In genomic region chr7:144331221-144331995, GRCh38 we compare ENCODE assay signal across 13 cellular contexts. TPM values are rescaled to one million over a fixed set of nuclear protein-coding genes. Genes with fewer than 3 reads are reported as not detected.
A peak's percentile ranks its signal among the peaks of the same experiment; 100 is the strongest.
DNase-seq lines count a peak whose midpoint lies in the region; ATAC-seq, FAIRE-seq and TF ChIP-seq lines count a peak whose summit lies in the region.
"Not testable (repeated sequence)": the region's sequence is repeated elsewhere in the genome, so short reads cannot be mapped to it uniquely, and the experiment has no call there.
"Had no signal": no experiment of that assay in that cellular context is flagged by ENCODE, and none has a peak within 500 bp of the region (broad histone marks: within the 10 kb centered on the region; RNA-seq: fewer than 3 reads in every experiment).

No MANE protein-coding gene starts in this region.

- not testable (repeated sequence) for H3K56ac ChIP-seq in H9 (ENCODE audit: insufficient read length, low read depth, low read length)

- H2BK15ac ChIP-seq in H9 (ENCODE audit: low read depth, low read length): not testable (repeated sequence)

- H3K4me3 Mint-ChIP-seq in CD4-positive, alpha-beta T cell; H9; T-helper 17 cell: not testable (repeated sequence)

- not testable (repeated sequence) for H3K79me1 ChIP-seq in H9 (ENCODE audit: insufficient read depth, low read depth, low read length, poor library complexity, severe bottlenecking)

- H3K4ac ChIP-seq in H9 (ENCODE audit: low read depth, low read length): not testable (repeated sequence)

- not testable (repeated sequence) for H3K4me3 ChIP-seq in body of pancreas

- CTCF ChIA-PET in CD4-positive, alpha-beta T cell (lab: Charles Lee): not testable (repeated sequence)

- FAIRE-seq in islet of Langerhans (lab: Jason Lieb, UNC): peak; percentile 98

- not testable (repeated sequence) for H2BK5ac ChIP-seq in H9 (ENCODE audit: insufficient read length, low read length)

- not testable (repeated sequence) for H2AFZ ChIP-seq in H9 (ENCODE audit: low read length)

- H3K79me2 ChIP-seq in H9 (ENCODE audit: insufficient read depth, low read length): not testable (repeated sequence)

- DNase-seq in CD4-positive, alpha-beta T cell; H9; T-helper 17 cell; body of pancreas; sciatic nerve (ENCODE audit: low spot score): not testable (repeated sequence)

- H3K9me3 Mint-ChIP-seq in CD4-positive, alpha-beta T cell; H9: not testable (repeated sequence)

- TF ChIP-seq CTCF in CD4-positive, alpha-beta T cell (IDR thresholded peaks at IDR 0.05); body of pancreas (IDR thresholded peaks at IDR 0.05): not testable (repeated sequence)
- 0 out of 3 replicates have a peak, but pooled peaks have one; percentile 13 for TF ChIP-seq CTCF in H9 (conservative IDR thresholded peaks at IDR 0.05)

- not testable (repeated sequence) for H3K27me3 Mint-ChIP-seq in CD4-positive, alpha-beta T cell; H9 (ENCODE audit: low read depth); T-helper 17 cell

- not testable (repeated sequence) for TF ChIP-seq POLR2A in body of pancreas (IDR thresholded peaks at IDR 0.05)

- not testable (repeated sequence) for H4K5ac ChIP-seq in H9 (ENCODE audit: insufficient read length, low read depth, low read length)

- H3K4me1 Mint-ChIP-seq in CD4-positive, alpha-beta T cell (ENCODE audit: low read depth); H9; T-helper 17 cell: not testable (repeated sequence)

- H3K23me2 ChIP-seq in H9 (ENCODE audit: insufficient read length, low read depth, low read length, poor library complexity, severe bottlenecking): not testable (repeated sequence)

- H3K27ac ChIP-seq in CD4-positive, alpha-beta T cell (ENCODE audit: low read depth, low read length); H9 (ENCODE audit: insufficient read length, low read depth, low read length); body of pancreas: not testable (repeated sequence)

- H2BK120ac ChIP-seq in H9 (ENCODE audit: low read depth, low read length, poor library complexity, severe bottlenecking): not testable (repeated sequence)

- not testable (repeated sequence) for H3K14ac ChIP-seq in H9 (ENCODE audit: insufficient read depth, low read length)

- not testable (repeated sequence) for H3K4me2 ChIP-seq in H9 (ENCODE audit: insufficient read depth, insufficient read length, low read length)

- H2AK5ac ChIP-seq in H9 (ENCODE audit: insufficient read length, low read length): not testable (repeated sequence)

- POLR2A ChIA-PET in CD4-positive, alpha-beta T cell (lab: Charles Lee): not testable (repeated sequence)

- H2BK20ac ChIP-seq in H9 (ENCODE audit: low read depth, low read length, poor library complexity, severe bottlenecking): not testable (repeated sequence)

- not testable (repeated sequence) for H3K27me3 ChIP-seq in CD4-positive, alpha-beta T cell (ENCODE audit: control insufficient read depth, insufficient read depth, low read length); H9 (ENCODE audit: insufficient read depth, low read length); body of pancreas

- intact Hi-C loops in CD4-positive, alpha-beta T cell (cut with DNase I, micrococcal nuclease); body of pancreas (cut with DNase I); sciatic nerve (cut with DNase I): not testable (repeated sequence)

- H4K20me1 ChIP-seq in H9 (ENCODE audit: control insufficient read depth, insufficient read depth, insufficient read length): not testable (repeated sequence)

- not testable (repeated sequence) for H3K9ac ChIP-seq in H9 (ENCODE audit: extremely low read depth, insufficient read length, low read length)

- not testable (repeated sequence) for H3T11ph ChIP-seq in H9 (ENCODE audit: low read length)

- H3K27ac Mint-ChIP-seq in CD4-positive, alpha-beta T cell; T-helper 17 cell: not testable (repeated sequence)
- peak overlapping the region in 1 of 3 experiments; percentile 25; a peak in 1 of 7 replicates for H3K27ac Mint-ChIP-seq in H9

- not testable (repeated sequence) for H4K91ac ChIP-seq in H9 (ENCODE audit: insufficient read length, low read depth, low read length)

- H3K23ac ChIP-seq in H9 (ENCODE audit: insufficient read length, low read depth, low read length): not testable (repeated sequence)

- not testable (repeated sequence) for H2BK12ac ChIP-seq in H9 (ENCODE audit: insufficient read length, low read depth, low read length)

- H3K4me1 ChIP-seq in H9 (ENCODE audit: insufficient read depth, low read length); body of pancreas: not testable (repeated sequence)

- H3K36me3 Mint-ChIP-seq in CD4-positive, alpha-beta T cell (ENCODE audit: low read depth); H9 (ENCODE audit: insufficient read depth in 1 of 3, low read depth in 3 of 3); T-helper 17 cell (ENCODE audit: low read depth): not testable (repeated sequence)

- peak; percentile 70 for ATAC-seq in CD4-positive, alpha-beta T cell (ENCODE audit: poor library complexity)
- ATAC-seq in GM19035 (IDR thresholded peaks at IDR 0.05; ENCODE audit: unreplicated experiment) (peak; percentile 51), HG03432 (IDR thresholded peaks at IDR 0.05; ENCODE audit: unreplicated experiment) (peak; percentile 54), T-helper 17 cell (peak; percentile 51), body of pancreas (peak; percentile 63), sciatic nerve (peak; percentile 59)

- not testable (repeated sequence) for H3K36me3 ChIP-seq in body of pancreas (replicated peaks in 1 of 2; ENCODE audit: insufficient read depth in 1 of 2, low read depth in 2 of 2)

- H3K9me3 ChIP-seq in CD4-positive, alpha-beta T cell (ENCODE audit: control insufficient read depth, low read length); H9 (ENCODE audit: control insufficient read depth, low read depth, low read length); T-helper 17 cell (ENCODE audit: control insufficient read depth, low read length, poor library complexity, severe bottlenecking); body of pancreas: not testable (repeated sequence)

- WGBS in H9 (ENCODE audit: extremely low coverage, insufficient read length, low lambda C conversion rate): no CpG with 5 or more reads among the region's 9 CpGs
- WGBS in body of pancreas, 2 donors: 94 to 98% methylated on average over 2 to 3 of the region's 9 CpGs

- H4K8ac ChIP-seq in H9 (replicated peaks; ENCODE audit: insufficient read length, low read depth, low read length): not testable (repeated sequence)

- H3K18ac ChIP-seq in H9 (ENCODE audit: insufficient read length, low read depth, low read length): not testable (repeated sequence)

RNA-seq across cellular contexts. Expression of gene OR2A1, which starts 19.2 kb away (rescaled TPM):
- total RNA-seq in CD4-positive, alpha-beta T cell: under 1 TPM; 0.11 to 0.19 TPM
- total RNA-seq in H9 (2021) (not detected in 2 replicates), T-helper 17 cell (not detected), body of pancreas (not detected), sciatic nerve (0.22 TPM)
- total RNA-seq: esophagus squamous epithelium, glomerular endothelial cell, HFFc6, mononuclear cell, suprapubic skin had no signal

RNA-seq across cellular contexts. Expression of gene ARHGEF5, which starts 23.8 kb away (rescaled TPM):
- total RNA-seq in CD4-positive, alpha-beta T cell: 1 to 10 TPM; 7.9 to 9.0 TPM
- total RNA-seq in H9 (2021) (32.3 and 33.9 TPM in 2 replicates), T-helper 17 cell (10 to 100 TPM in 1 of 2 donors, 1 to 10 TPM in 1; 4.2 to 12.4 TPM), body of pancreas (10 to 100 TPM; 19.1 to 23.1 TPM), sciatic nerve (12.8 TPM)
- total RNA-seq: HFFc6 had no signal
